In genomic region chr15:37940886-37941285, GRCh38 we compare ENCODE assay signal across 25 cellular contexts. TPM values are rescaled to one million over a fixed set of nuclear protein-coding genes. Genes with fewer than 3 reads are reported as not detected.
"Had no signal": no experiment of that assay in that cellular context is flagged by ENCODE, and none has a peak within 500 bp of the region (broad histone marks: within the 10 kb centered on the region; RNA-seq: fewer than 3 reads in every experiment).

No MANE protein-coding gene starts in this region.

- DNase-seq: activated CD4-positive, alpha-beta memory T cell treated with anti-CD3 and anti-CD28 coated beads, Interleukin-2, amount 10 ng/mL, durations not matched to agents 7 days and 5 days; activated CD4-positive, alpha-beta T cell treated with anti-CD3 and anti-CD28 coated beads for 36 hours; activated CD4-positive, alpha-beta T cell treated with anti-CD3 and anti-CD28 coated beads, Interleukin-2, amount 50 U/mL, for 1 hour; activated CD8-positive, alpha-beta memory T cell treated with anti-CD3 and anti-CD28 coated beads, Interleukin-2, amount 50 U/mL, for 4 hours; activated naive CD4-positive, alpha-beta T cell treated with anti-CD3 and anti-CD28 coated beads, Interleukin-2, amount 50 U/mL, for 16 hours; activated naive CD8-positive, alpha-beta T cell treated with anti-CD3 and anti-CD28 coated beads, Interleukin-2, amount 10 ng/mL, durations not matched to agents 7 days and 5 days; adrenal gland; anterior cingulate cortex; central memory CD4-positive, alpha-beta T cell; MG63; MV-4-11; NCI-H1092 treated with DMSO at 0.1 percent for 48 hours; NCI-H1417 treated with DMSO at 0.1 percent for 48 hours; NCI-H1694; NCI-H2029; NCI-H2107; NCI-H345; NCI-H510A; NCI-H526 treated with DMSO at 0.1 percent for 48 hours; NK-92 treated with Interleukin-12 subunit alpha and Interleukin-12 subunit beta, amount 100 ng/mL, for 24 hours; SHP77 had no signal

- H3K4me1 ChIP-seq: adrenal gland had no signal

- ATAC-seq: activated CD4-positive, alpha-beta T cell treated with anti-CD3 and anti-CD28 coated beads for 36 hours had no signal

- H3K9me3 Mint-ChIP-seq: activated CD4-positive, alpha-beta memory T cell treated with anti-CD3 and anti-CD28 coated beads, Interleukin-2, amount 10 ng/mL, durations not matched to agents 7 days and 5 days; activated naive CD8-positive, alpha-beta T cell treated with anti-CD3 and anti-CD28 coated beads, Interleukin-2, amount 10 ng/mL, durations not matched to agents 7 days and 5 days; T-helper 1 cell treated with Interleukin-12 subunit alpha and Interleukin-12 subunit beta and Interleukin-4 antibody, amounts not matched to agents 30 μg/mL and 1 μg/mL, for 36 hours had no signal

- H3K4me3 ChIP-seq: adrenal gland, MG63 had no signal

- H3K36me3 ChIP-seq: adrenal gland, MG63 had no signal

- H3K9me3 ChIP-seq: adrenal gland, MG63 had no signal

- H3K27me3 Mint-ChIP-seq: activated CD4-positive, alpha-beta memory T cell treated with anti-CD3 and anti-CD28 coated beads, Interleukin-2, amount 10 ng/mL, durations not matched to agents 7 days and 5 days; activated naive CD8-positive, alpha-beta T cell treated with anti-CD3 and anti-CD28 coated beads, Interleukin-2, amount 10 ng/mL, durations not matched to agents 7 days and 5 days had no signal

- H3K27me3 ChIP-seq: adrenal gland, MG63 had no signal

- H3K27ac Mint-ChIP-seq: activated CD4-positive, alpha-beta memory T cell treated with anti-CD3 and anti-CD28 coated beads, Interleukin-2, amount 10 ng/mL, durations not matched to agents 7 days and 5 days; activated CD4-positive, alpha-beta T cell treated with anti-CD3 and anti-CD28 coated beads for 36 hours; activated naive CD8-positive, alpha-beta T cell treated with anti-CD3 and anti-CD28 coated beads, Interleukin-2, amount 10 ng/mL, durations not matched to agents 7 days and 5 days; T-helper 1 cell treated with Interleukin-12 subunit alpha and Interleukin-12 subunit beta and Interleukin-4 antibody, amounts not matched to agents 30 μg/mL and 1 μg/mL, for 36 hours had no signal

- H3K36me3 Mint-ChIP-seq: activated naive CD8-positive, alpha-beta T cell treated with anti-CD3 and anti-CD28 coated beads, Interleukin-2, amount 10 ng/mL, durations not matched to agents 7 days and 5 days had no signal

- H3K27ac ChIP-seq: adrenal gland, VCaP had no signal

- H3K4me1 Mint-ChIP-seq: activated CD4-positive, alpha-beta memory T cell treated with anti-CD3 and anti-CD28 coated beads, Interleukin-2, amount 10 ng/mL, durations not matched to agents 7 days and 5 days; activated CD4-positive, alpha-beta T cell treated with anti-CD3 and anti-CD28 coated beads for 36 hours; activated naive CD8-positive, alpha-beta T cell treated with anti-CD3 and anti-CD28 coated beads, Interleukin-2, amount 10 ng/mL, durations not matched to agents 7 days and 5 days had no signal

- H3K4me3 Mint-ChIP-seq: activated CD4-positive, alpha-beta memory T cell treated with anti-CD3 and anti-CD28 coated beads, Interleukin-2, amount 10 ng/mL, durations not matched to agents 7 days and 5 days; activated CD4-positive, alpha-beta T cell treated with anti-CD3 and anti-CD28 coated beads for 36 hours; activated naive CD8-positive, alpha-beta T cell treated with anti-CD3 and anti-CD28 coated beads, Interleukin-2, amount 10 ng/mL, durations not matched to agents 7 days and 5 days; T-helper 1 cell treated with Interleukin-12 subunit alpha and Interleukin-12 subunit beta and Interleukin-4 antibody, amounts not matched to agents 30 μg/mL and 1 μg/mL, for 36 hours had no signal

RNA-seq across cellular contexts. Expression of gene TMCO5A, which starts 6.4 kb away (rescaled TPM):
- total RNA-seq: activated CD4-positive, alpha-beta memory T cell treated with anti-CD3 and anti-CD28 coated beads, Interleukin-2, amount 10 ng/mL, durations not matched to agents 7 days and 5 days; activated CD4-positive, alpha-beta T cell treated with anti-CD3 and anti-CD28 coated beads for 36 hours; activated naive CD8-positive, alpha-beta T cell treated with anti-CD3 and anti-CD28 coated beads, Interleukin-2, amount 10 ng/mL, durations not matched to agents 7 days and 5 days; adrenal gland; bronchial epithelial cell; SK-MEL-5 had no signal
- polyA plus RNA-seq: adrenal gland had no signal
